ENCODE assay signal across 20 cellular contexts in genomic region chr3:58563386-58564035, GRCh38. TPM values are rescaled to one million over a fixed set of nuclear protein-coding genes. Genes with fewer than 3 reads are reported as not detected.
DNase-seq lines count a peak whose midpoint lies in the region; ATAC-seq, FAIRE-seq and TF ChIP-seq lines count a peak whose summit lies in the region.
"Had no signal": no experiment of that assay in that cellular context is flagged by ENCODE, and none has a peak within 500 bp of the region (broad histone marks: within the 10 kb centered on the region; RNA-seq: fewer than 3 reads in every experiment).

No MANE protein-coding gene starts in this region.

- no TSS peak for BruUV-seq in Caco-2 (replicated peaks; lab: Mats Ljungman, UMichigan)

- POLR2A ChIA-PET in Caco-2 (lab: Charles Lee), result no interaction called here

- H3K27ac ChIP-seq in astrocyte (ENCODE audit: low read depth, low read length) (no peak overlapping the region), left lung (no peak overlapping the region)
- H3K27ac ChIP-seq: brain microvascular endothelial cell, gastrocnemius medialis, neutrophil, tibial nerve had no signal

- intact Hi-C loops in Caco-2 (cut with micrococcal nuclease; ENCODE audit: unreplicated experiment), result loop anchor here (5.0 kb wide), 1 partner anchor 489 kb away; the partner anchor contains the start of gene CFAP20DC
- intact Hi-C loops in left lung (cut with DNase I), result no loop called here

- H2AFZ ChIP-seq in astrocyte (ENCODE audit: low read depth, low read length), result no peak overlapping the region

- H3K36me3 ChIP-seq in Caco-2 (ENCODE audit: control insufficient read depth, insufficient read depth, low read length) (no peaks in the 10 kb centered on the region), astrocyte (ENCODE audit: insufficient read depth, low read length) (no peaks in the 10 kb centered on the region), left lung (peaks cover 0 to 38% of the 10 kb centered on the region in 2 donors)
- H3K36me3 ChIP-seq: brain microvascular endothelial cell, gastrocnemius medialis, neutrophil had no signal

- TF ChIP-seq CTCF in Caco-2 (IDR thresholded peaks at IDR 0.05; ENCODE audit: insufficient read depth in 1 of 2, low read depth in 1 of 2, low read length in 1 of 2, severe bottlenecking in 1 of 2, unreplicated experiment in 1 of 2), result no peak
- no peak for TF ChIP-seq CTCF in astrocyte (IDR thresholded peaks at IDR 0.05; ENCODE audit: insufficient read depth, low read depth, low read length)
- no peak for TF ChIP-seq CTCF in left lung (IDR thresholded peaks at IDR 0.05)
- TF ChIP-seq CTCF in D721Med (IDR thresholded peaks at IDR 0.05; ENCODE audit: insufficient read depth, missing control alignments), result no peak

- H3K79me2 ChIP-seq in astrocyte (ENCODE audit: insufficient read depth, low read length), result no peaks in the 10 kb centered on the region

- H3K4me3 ChIP-seq in Caco-2 (ENCODE audit: low read depth, low read length) (no peak overlapping the region), astrocyte (ENCODE audit: insufficient read depth, low read depth, low read length) (no peak overlapping the region), left lung (no peak overlapping the region)
- H3K4me3 ChIP-seq: gastrocnemius medialis, tibial nerve had no signal

- DNase-seq in Caco-2 (no peak), HT1080 (ENCODE audit: low read depth) (peak; percentile 88), astrocyte (ENCODE audit: low read depth) (peak; percentile 28), left lung (no peak), HPDE6-E6E7 (ENCODE audit: extremely low spot score) (no peak), D721Med (ENCODE audit: insufficient read length, low spot score) (no peak)
- DNase-seq in activated naive CD4-positive, alpha-beta T cell treated with anti-CD3 and anti-CD28 coated beads, Interleukin-2, amount 50 U/mL, for 72 hours (ENCODE audit: low spot score in 2 of 2), result no peak
- DNase-seq: activated CD8-positive, alpha-beta memory T cell treated with anti-CD3 and anti-CD28 coated beads, Interleukin-2, amount 10 ng/mL, durations not matched to agents 7 days and 5 days; activated naive CD4-positive, alpha-beta T cell; brain microvascular endothelial cell; DMS 273 treated with DMSO at 0.1 percent for 48 hours; effector CD8-positive, alpha-beta T cell; gastrocnemius medialis; KG1; NCI-H146 had no signal

- FAIRE-seq in astrocyte (lab: Jason Lieb, UNC) (peak; percentile 32), D721Med (lab: Jason Lieb, UNC) (no peak)

- H3K9me3 ChIP-seq in Caco-2, result no peaks in the 10 kb centered on the region
- no peaks in the 10 kb centered on the region for H3K9me3 ChIP-seq in astrocyte (ENCODE audit: insufficient read depth, low read depth, low read length)
- H3K9me3 ChIP-seq in left lung, result no peaks in the 10 kb centered on the region
- H3K9me3 ChIP-seq: gastrocnemius medialis, neutrophil, tibial nerve had no signal

- H3K4me1 Mint-ChIP-seq in Caco-2 (ENCODE audit: low read depth, unreplicated experiment) (peaks cover 36% of the 10 kb centered on the region), astrocyte (ENCODE audit: low read depth, unreplicated experiment) (peaks cover 39% of the 10 kb centered on the region)
- H3K4me1 Mint-ChIP-seq: memory B cell had no signal

- no peaks in the 10 kb centered on the region for H4K20me1 ChIP-seq in astrocyte (ENCODE audit: insufficient read depth, low read length)

- no peak overlapping the region for H3K4me3 Mint-ChIP-seq in Caco-2 (ENCODE audit: unreplicated experiment)
- H3K4me3 Mint-ChIP-seq in astrocyte (ENCODE audit: unreplicated experiment), result no peak overlapping the region
- H3K4me3 Mint-ChIP-seq: activated CD8-positive, alpha-beta memory T cell treated with anti-CD3 and anti-CD28 coated beads, Interleukin-2, amount 10 ng/mL, durations not matched to agents 7 days and 5 days; memory B cell had no signal

- peak overlapping the region; percentile 11 for H3K4me2 ChIP-seq in astrocyte (ENCODE audit: low read length)

- no peaks in the 10 kb centered on the region for H3K27me3 ChIP-seq in Caco-2 (replicated peaks; ENCODE audit: control insufficient read depth, insufficient read depth, low read length)
- no peaks in the 10 kb centered on the region for H3K27me3 ChIP-seq in astrocyte (ENCODE audit: insufficient read depth, low read length)
- H3K27me3 ChIP-seq in left lung, result no peaks in the 10 kb centered on the region
- H3K27me3 ChIP-seq: brain microvascular endothelial cell, gastrocnemius medialis, neutrophil, tibial nerve had no signal

- H3K9ac ChIP-seq in astrocyte (ENCODE audit: low read length), result no peak overlapping the region

- H3K4me1 ChIP-seq in Caco-2, result peaks cover 41% of the 10 kb centered on the region
- peaks cover 23% of the 10 kb centered on the region for H3K4me1 ChIP-seq in astrocyte (ENCODE audit: insufficient read depth, low read length)
- peaks cover 0 to 1% of the 10 kb centered on the region in 2 donors for H3K4me1 ChIP-seq in left lung
- H3K4me1 ChIP-seq: gastrocnemius medialis had no signal

- H3K9me3 Mint-ChIP-seq in Caco-2 (ENCODE audit: unreplicated experiment) (no peaks in the 10 kb centered on the region), astrocyte (ENCODE audit: unreplicated experiment) (no peaks in the 10 kb centered on the region)
- no peaks in the 10 kb centered on the region for H3K9me3 Mint-ChIP-seq in activated naive CD4-positive, alpha-beta T cell treated with anti-CD3 and anti-CD28 coated beads, Interleukin-2, amount 50 U/mL, for 72 hours

- no peaks in the 10 kb centered on the region for H3K27me3 Mint-ChIP-seq in Caco-2 (ENCODE audit: insufficient read depth, unreplicated experiment)
- H3K27me3 Mint-ChIP-seq in astrocyte (ENCODE audit: low read depth, unreplicated experiment), result no peaks in the 10 kb centered on the region

- H3K36me3 Mint-ChIP-seq in Caco-2 (ENCODE audit: insufficient read depth, unreplicated experiment), result peaks cover 5% of the 10 kb centered on the region
- no peaks in the 10 kb centered on the region for H3K36me3 Mint-ChIP-seq in astrocyte (ENCODE audit: low read depth, unreplicated experiment)
- no peaks in the 10 kb centered on the region for H3K36me3 Mint-ChIP-seq in activated naive CD4-positive, alpha-beta T cell treated with anti-CD3 and anti-CD28 coated beads, Interleukin-2, amount 50 U/mL, for 72 hours
- H3K36me3 Mint-ChIP-seq: activated CD8-positive, alpha-beta memory T cell treated with anti-CD3 and anti-CD28 coated beads, Interleukin-2, amount 10 ng/mL, durations not matched to agents 7 days and 5 days; memory B cell had no signal

- ATAC-seq in left lung (peak; percentile 13), HG03175 (IDR thresholded peaks at IDR 0.05; ENCODE audit: unreplicated experiment) (no peak)
- no peak for ATAC-seq in activated naive CD4-positive, alpha-beta T cell treated with anti-CD3 and anti-CD28 coated beads, Interleukin-2, amount 50 U/mL, for 72 hours
- ATAC-seq: activated CD8-positive, alpha-beta memory T cell treated with anti-CD3 and anti-CD28 coated beads, Interleukin-2, amount 10 ng/mL, durations not matched to agents 7 days and 5 days; gastrocnemius medialis had no signal

- peak overlapping the region; percentile 9 for H3K27ac Mint-ChIP-seq in Caco-2 (ENCODE audit: unreplicated experiment)
- H3K27ac Mint-ChIP-seq in astrocyte (ENCODE audit: unreplicated experiment), result no peak overlapping the region
- H3K27ac Mint-ChIP-seq in activated naive CD4-positive, alpha-beta T cell treated with anti-CD3 and anti-CD28 coated beads, Interleukin-2, amount 50 U/mL, for 72 hours, result no peak overlapping the region
- H3K27ac Mint-ChIP-seq: activated CD8-positive, alpha-beta memory T cell treated with anti-CD3 and anti-CD28 coated beads, Interleukin-2, amount 10 ng/mL, durations not matched to agents 7 days and 5 days; memory B cell had no signal

- CTCF ChIA-PET in Caco-2 (lab: Charles Lee), result no interaction called here

RNA-seq across cellular contexts. Expression of gene FAM107A, which starts 13.7 kb away (rescaled TPM):
- total RNA-seq in Caco-2 (2022), result not detected in 2 replicates
- total RNA-seq in HT1080 (2014; rRNA removed; shearing (Covaris generic)), result 0.02 TPM in 1 of 2 replicates, not detected in the other
- 0.02 and 0.07 TPM in 2 replicates for polyA plus RNA-seq in HT1080 (2015; cell fraction: cytosol; rRNA removed)
- polyA plus RNA-seq in HT1080 (2015; cell fraction: nucleus; rRNA removed), result 0.15 TPM in 1 of 2 replicates, not detected in the other
- not detected in 2 replicates for total RNA-seq in astrocyte
- 10 to 100 TPM in 1 of 2 donors, 1 to 10 TPM in 1; 9.2 to 46.5 TPM for total RNA-seq in left lung
- not detected for total RNA-seq in activated naive CD4-positive, alpha-beta T cell treated with anti-CD3 and anti-CD28 coated beads, Interleukin-2, amount 50 U/mL, for 72 hours
- total RNA-seq: activated CD8-positive, alpha-beta memory T cell treated with anti-CD3 and anti-CD28 coated beads, Interleukin-2, amount 10 ng/mL, durations not matched to agents 7 days and 5 days; H4 had no signal

RNA-seq across cellular contexts. Expression of gene ACOX2, which starts 26.5 kb away (rescaled TPM):
- total RNA-seq in Caco-2 (2022), result 9.1 and 9.5 TPM in 2 replicates
- 61.4 and 69.8 TPM in 2 replicates for total RNA-seq in HT1080 (2014; rRNA removed; shearing (Covaris generic))
- 19.6 and 22.5 TPM in 2 replicates for polyA plus RNA-seq in HT1080 (2015; cell fraction: cytosol; rRNA removed)
- 12.7 and 14.9 TPM in 2 replicates for polyA plus RNA-seq in HT1080 (2015; cell fraction: nucleus; rRNA removed)
- total RNA-seq in astrocyte, result 2.2 and 2.7 TPM in 2 replicates
- 10 to 100 TPM in 1 of 2 donors, 1 to 10 TPM in 1; 9.8 to 31.0 TPM for total RNA-seq in left lung
- total RNA-seq in activated naive CD4-positive, alpha-beta T cell treated with anti-CD3 and anti-CD28 coated beads, Interleukin-2, amount 50 U/mL, for 72 hours, result not detected
- total RNA-seq: activated CD8-positive, alpha-beta memory T cell treated with anti-CD3 and anti-CD28 coated beads, Interleukin-2, amount 10 ng/mL, durations not matched to agents 7 days and 5 days had no signal

Comparison
In these comparisons a context has a peak if more than half of its experiments do, and no peak if none do; other contexts are left out.
1. DNase-seq: peak in HT1080 (single experiment) and astrocyte (single experiment); none in Caco-2 (0 of 2), left lung (0 of 2), HPDE6-E6E7 (single experiment), D721Med (single experiment) and activated naive CD4-positive, alpha-beta T cell treated with anti-CD3 and anti-CD28 coated beads, Interleukin-2, amount 50 U/mL, for 72 hours (0 of 2).
2. RNA of gene FAM107A, which starts 13.7 kb away (total RNA-seq): 9.2 to 46.5 TPM in left lung; not detected in astrocyte, 0.02 TPM in HT1080, not detected in Caco-2 and not detected in activated naive CD4-positive, alpha-beta T cell treated with anti-CD3 and anti-CD28 coated beads, Interleukin-2, amount 50 U/mL, for 72 hours; every median in the first group is over 10 times any median in the second.